Comparison of ENCODE assay signal across 12 cellular contexts in genomic region chr9:98502311-98502975, GRCh38.
DNase-seq lines count a peak whose midpoint lies in the region; ATAC-seq, FAIRE-seq and TF ChIP-seq lines count a peak whose summit lies in the region.
"Had no signal": no experiment of that assay in that cellular context is flagged by ENCODE, and none has a peak within 500 bp of the region (broad histone marks: within the 10 kb centered on the region; RNA-seq: fewer than 3 reads in every experiment).

No MANE protein-coding gene starts in this region.

- H3K9me1 ChIP-seq in endothelial cell of umbilical vein (replicated peaks; ENCODE audit: control insufficient read depth, extremely low read depth, insufficient read depth, low read length), result no peaks in the 10 kb centered on the region

- no peak overlapping the region for H3K9ac ChIP-seq in endothelial cell of umbilical vein (replicated peaks; ENCODE audit: extremely low read depth, insufficient read depth, low read length)

- H3K36me3 ChIP-seq in breast epithelium, result no peaks in the 10 kb centered on the region
- H3K36me3 ChIP-seq in endothelial cell of umbilical vein (ENCODE audit: control insufficient read depth in 2 of 2, extremely low read depth in 1 of 2, insufficient read depth in 2 of 2, low read length in 2 of 2), result no peaks in the 10 kb centered on the region
- no peaks in the 10 kb centered on the region for H3K36me3 ChIP-seq in left lung

- BruUV-seq in MCF 10A (replicated peaks; lab: Mats Ljungman, UMichigan), result no TSS peak
- no TSS peak for BruUV-seq in endothelial cell of umbilical vein (replicated peaks; lab: Mats Ljungman, UMichigan)

- ATAC-seq in left lung, result peak; percentile 76
- ATAC-seq in GM21576 (IDR thresholded peaks at IDR 0.05; ENCODE audit: unreplicated experiment), result no peak
- no peak for ATAC-seq in HG02571 (IDR thresholded peaks at IDR 0.05; ENCODE audit: unreplicated experiment)
- ATAC-seq: HCT116 had no signal

- no peak overlapping the region for H3K4me2 ChIP-seq in endothelial cell of umbilical vein (ENCODE audit: insufficient read depth, low read length)

- TF ChIP-seq POLR2A in breast epithelium (IDR thresholded peaks at IDR 0.05) (no peak), endothelial cell of umbilical vein (IDR thresholded peaks at IDR 0.05; ENCODE audit: low read depth, low read length) (no peak)

- H2AFZ ChIP-seq in endothelial cell of umbilical vein (ENCODE audit: low read depth, low read length), result peak overlapping the region; percentile 60

- no peaks in the 10 kb centered on the region for H4K20me1 ChIP-seq in endothelial cell of umbilical vein (replicated peaks; ENCODE audit: control insufficient read depth, extremely low read depth, insufficient read depth, low read length)

- no peak overlapping the region for H3K4me3 Mint-ChIP-seq in MCF 10A (ENCODE audit: unreplicated experiment)
- H3K4me3 Mint-ChIP-seq: activated T-cell treated with anti-CD3 and anti-CD28 coated beads, Interleukin-2, amount 50 U/mL, for 24 hours had no signal

- intact Hi-C loops in MCF 10A (cut with micrococcal nuclease) (no loop called here), breast epithelium (cut with DNase I; ENCODE audit: low total_unique reads) (no loop called here), endothelial cell of umbilical vein (cut with micrococcal nuclease) (no loop called here), left lung (cut with DNase I) (no loop called here)

- no peak overlapping the region for H3K4me3 ChIP-seq in breast epithelium
- no peak overlapping the region for H3K4me3 ChIP-seq in endothelial cell of umbilical vein (replicated peaks in 1 of 3; ENCODE audit: insufficient read depth in 1 of 3, low read depth in 1 of 3, low read length in 3 of 3)
- no peak overlapping the region for H3K4me3 ChIP-seq in left lung

- H3K27me3 ChIP-seq in breast epithelium (no peaks in the 10 kb centered on the region), endothelial cell of umbilical vein (ENCODE audit: control insufficient read depth in 2 of 2, insufficient read depth in 2 of 2, low read length in 2 of 2) (no peaks in the 10 kb centered on the region), left lung (no peaks in the 10 kb centered on the region)

- H3K27me3 Mint-ChIP-seq in MCF 10A (ENCODE audit: insufficient read depth, unreplicated experiment), result peaks cover 8% of the 10 kb centered on the region

- CTCF ChIA-PET in MCF 10A (lab: Yijun Ruan, JAX), result interaction anchor here (0.7 kb wide), 1 partner anchor 186 kb away, joined by 3 read pairs; no protein-coding TSS in a partner anchor
- CTCF ChIA-PET in endothelial cell of umbilical vein (lab: Charles Lee), result interaction anchor here (1.0 kb wide), 1 partner anchor 14 kb away, joined by 4 read pairs; no protein-coding TSS in a partner anchor

- TF ChIP-seq CTCF in MCF 10A (IDR thresholded peaks at IDR 0.05; ENCODE audit: unreplicated experiment) (no peak), breast epithelium (IDR thresholded peaks at IDR 0.05) (no peak), endothelial cell of umbilical vein (IDR thresholded peaks at IDR 0.05; ENCODE audit: extremely low read depth in 1 of 2, insufficient read depth in 1 of 2, low read depth in 1 of 2, low read length in 2 of 2) (no peak), left lung (IDR thresholded peaks at IDR 0.05) (no peak)

- no peaks in the 10 kb centered on the region for H3K36me3 Mint-ChIP-seq in MCF 10A (ENCODE audit: insufficient read depth, unreplicated experiment)

- DNase-seq in MCF 10A (ENCODE audit: unreplicated experiment) (no peak), breast epithelium (ENCODE audit: low spot score in 2 of 2) (no peak), endothelial cell of umbilical vein (ENCODE audit: low read depth, low spot score) (no peak), left lung (no peak), ureter (ENCODE audit: low spot score) (peak; percentile 14), NCI-H1417 treated with DMSO at 0.1 percent for 48 hours (lab: John Stamatoyannopoulos, UW) (no peak)
- DNase-seq: activated T-cell treated with anti-CD3 and anti-CD28 coated beads, Interleukin-2, amount 50 U/mL, for 24 hours; DMS153; NCI-H526 treated with DMSO at 0.1 percent for 48 hours had no signal

- H3K79me2 ChIP-seq in endothelial cell of umbilical vein (ENCODE audit: control insufficient read depth, insufficient read depth, low read length), result no peaks in the 10 kb centered on the region

- no peaks in the 10 kb centered on the region for H3K9me3 ChIP-seq in breast epithelium
- H3K9me3 ChIP-seq in endothelial cell of umbilical vein (replicated peaks; ENCODE audit: control insufficient read depth, insufficient read depth, low read length), result no peaks in the 10 kb centered on the region
- H3K9me3 ChIP-seq in left lung, result no peaks in the 10 kb centered on the region

- H3K4me1 ChIP-seq in breast epithelium (no peaks in the 10 kb centered on the region), endothelial cell of umbilical vein (ENCODE audit: control insufficient read depth, extremely low read depth, insufficient read depth, low read length) (no peaks in the 10 kb centered on the region), left lung (no peaks in the 10 kb centered on the region)

- H3K27ac Mint-ChIP-seq in MCF 10A (ENCODE audit: low read depth, unreplicated experiment), result peak overlapping the region; percentile 66
- H3K27ac Mint-ChIP-seq: activated T-cell treated with anti-CD3 and anti-CD28 coated beads, Interleukin-2, amount 50 U/mL, for 24 hours had no signal

- dilution Hi-C loops in endothelial cell of umbilical vein (cut with MboI; ENCODE audit: extremely low pct_ligation_motif_present, low sequenced_read_pairs), result no loop called here

- H3K4me1 Mint-ChIP-seq in MCF 10A (ENCODE audit: insufficient read depth, unreplicated experiment), result peaks cover 17% of the 10 kb centered on the region

- no peaks in the 10 kb centered on the region for H3K9me3 Mint-ChIP-seq in MCF 10A (ENCODE audit: unreplicated experiment)
- H3K9me3 Mint-ChIP-seq: activated T-cell treated with anti-CD3 and anti-CD28 coated beads, Interleukin-2, amount 50 U/mL, for 24 hours had no signal

- FAIRE-seq in endothelial cell of umbilical vein (lab: Jason Lieb, UNC), result no peak

- POLR2A ChIA-PET in MCF 10A (lab: Yijun Ruan, JAX) (interaction anchor here (1.5 kb wide), 1 partner anchor 13 kb away, joined by 4 read pairs; no protein-coding TSS in a partner anchor), endothelial cell of umbilical vein (lab: Charles Lee) (no interaction called here)

- H3K27ac ChIP-seq in breast epithelium (no peak overlapping the region), endothelial cell of umbilical vein (ENCODE audit: insufficient read depth, low read depth, low read length) (no peak overlapping the region), left lung (peak overlapping the region; percentile 63 to 69)

TF ChIP-seq in endothelial cell of umbilical vein, 7 proteins besides CTCF, POLR2A, EP300 and RAD21:
- TF ChIP-seq MAX (IDR thresholded peaks at IDR 0.05; ENCODE audit: insufficient read depth, insufficient read length) (no peak), JUN (IDR thresholded peaks at IDR 0.05; ENCODE audit: borderline replicate concordance, insufficient read depth, insufficient read length, low read depth) (no peak), EZH2 (IDR thresholded peaks at IDR 0.05; ENCODE audit: borderline replicate concordance, low read depth, low read length, severe bottlenecking) (no peak), POLR2AphosphoS5 (IDR thresholded peaks at IDR 0.05; ENCODE audit: insufficient read depth, low read depth, low read length) (no peak), FOS (IDR thresholded peaks at IDR 0.05; ENCODE audit: borderline replicate concordance, insufficient read depth, low read length) (no peak), MYC (IDR thresholded peaks at IDR 0.05; ENCODE audit: low read depth, low read length) (no peak), GATA2 (IDR thresholded peaks at IDR 0.05; ENCODE audit: insufficient read depth, insufficient read length, low read depth, low read length) (no peak)

Comparison
In these comparisons a context has a peak if more than half of its experiments do, and no peak if none do; other contexts are left out.
1. H3K27ac ChIP-seq: peak in left lung (2 of 2); none in breast epithelium (0 of 2) and endothelial cell of umbilical vein (single experiment).